In genomic region chr1:173865468-173866164, GRCh38 we compare ENCODE assay signal across 9 cellular contexts. TPM values are rescaled to one million over a fixed set of nuclear protein-coding genes. Genes with fewer than 3 reads are reported as not detected.
DNase-seq lines count a peak whose midpoint lies in the region; ATAC-seq, FAIRE-seq and TF ChIP-seq lines count a peak whose summit lies in the region.
"Had no signal": no experiment of that assay in that cellular context is flagged by ENCODE, and none has a peak within 500 bp of the region (broad histone marks: within the 10 kb centered on the region; RNA-seq: fewer than 3 reads in every experiment).

No MANE protein-coding gene starts in this region.

- H3K4me3 Mint-ChIP-seq in activated CD8-positive, alpha-beta T cell treated with anti-CD3 and anti-CD28 coated beads, Interleukin-2, amount 10 ng/mL, durations not matched to agents 7 days and 5 days = peak overlapping the region; percentile 89

- peaks cover 39% of the 10 kb centered on the region for H3K4me1 ChIP-seq in HepG2 (ENCODE audit: insufficient read depth, low read length)
- peaks cover 0 to 32% (median 12%) of the 10 kb centered on the region in 4 donors for H3K4me1 ChIP-seq in right lobe of liver
- H3K4me1 ChIP-seq in iPS-18a (ENCODE audit: control insufficient read depth, low read depth, low read length) = peaks cover 15% of the 10 kb centered on the region

- FAIRE-seq in HepG2 (lab: Jason Lieb, UNC) = no peak

- peak overlapping the region; percentile 94 for H3K27ac Mint-ChIP-seq in activated CD8-positive, alpha-beta T cell treated with anti-CD3 and anti-CD28 coated beads, Interleukin-2, amount 10 ng/mL, durations not matched to agents 7 days and 5 days

- H3K27me3 ChIP-seq in HepG2 (ENCODE audit: control insufficient read depth in 1 of 2, insufficient read depth in 2 of 2, low read length in 2 of 2) = no peaks in the 10 kb centered on the region; a peak in 1 of 5 replicates
- H3K27me3 ChIP-seq in right lobe of liver = no peaks in the 10 kb centered on the region
- H3K27me3 ChIP-seq in iPS-18a (ENCODE audit: control insufficient read depth, insufficient read depth, low read length) = no peaks in the 10 kb centered on the region
- H3K27me3 ChIP-seq: adrenal gland had no signal

- WGBS in HepG2 (ENCODE audit: low lambda C conversion rate) = 43% methylated on average over 4 of the region's 4 CpGs
- 41% methylated on average over 4 of the region's 4 CpGs for WGBS in right lobe of liver (ENCODE audit: insufficient coverage, low coverage, low lambda C conversion rate, missing lambda C conversion rate)

- TF ChIP-seq EP300 in HepG2 (IDR thresholded peaks at IDR 0.05; ENCODE audit: low read depth in 2 of 2, low read length in 2 of 2) (no peak), HepG2 (CRISPR knock-in tag; IDR thresholded peaks at IDR 0.05; ENCODE audit: borderline replicate concordance) (no peak)

- peaks cover 4 to 41% of the 10 kb centered on the region in 2 experiments for H3K36me3 ChIP-seq in HepG2 (replicated peaks in 1 of 2; ENCODE audit: control insufficient read depth in 1 of 2, insufficient read depth in 2 of 2, low read length in 2 of 2)
- H3K36me3 ChIP-seq in right lobe of liver = peaks cover 13 to 42% (median 24%) of the 10 kb centered on the region in 4 donors
- peaks cover 53% of the 10 kb centered on the region for H3K36me3 ChIP-seq in iPS-18a (ENCODE audit: control insufficient read depth, low read depth, low read length)

- H3K79me2 ChIP-seq in HepG2 (ENCODE audit: insufficient read depth, low read length) = peaks cover 28% of the 10 kb centered on the region

- no peak overlapping the region for H2AFZ ChIP-seq in HepG2 (ENCODE audit: low read length)

- H3K4me3 ChIP-seq in HepG2 (replicated peaks in 1 of 3; ENCODE audit: insufficient read depth in 1 of 3, low read depth in 2 of 3, low read length in 3 of 3) (peak overlapping the region; percentile 58 to 98 (median 85); a peak in 5 of 6 replicates), right lobe of liver (no peak overlapping the region), iPS-18a (ENCODE audit: low read length) (peak overlapping the region; percentile 100)

- no peaks in the 10 kb centered on the region for H3K9me3 Mint-ChIP-seq in activated CD8-positive, alpha-beta T cell treated with anti-CD3 and anti-CD28 coated beads, Interleukin-2, amount 10 ng/mL, durations not matched to agents 7 days and 5 days (ENCODE audit: insufficient read depth)

- intact Hi-C loops in HepG2 (cut with micrococcal nuclease; ENCODE audit: unreplicated experiment) = loop anchor here (5.0 kb wide), 1 partner anchor 62 kb away; no protein-coding TSS in a partner anchor
- intact Hi-C loops in right lobe of liver (cut with DNase I) = no loop called here

- TF ChIP-seq CTCF in HepG2 (CRISPR knock-in tag; IDR thresholded peaks at IDR 0.05) (no peak), right lobe of liver (IDR thresholded peaks at IDR 0.05) (no peak)

- POLR2A ChIA-PET in HepG2 (lab: Yijun Ruan, JAX) = interaction anchor here (0.7 to 1.6 kb wide), 3 partner anchors 9 to 389 kb away, joined by 3 to 5 read pairs (median 3); partner anchors contain the start of genes PRDX6 and SERPINC1
- POLR2A ChIA-PET in activated CD8-positive, alpha-beta T cell treated with anti-CD3 and anti-CD28 coated beads, Interleukin-2, amount 10 ng/mL, durations not matched to agents 7 days and 5 days (lab: Charles Lee) = interaction anchor here (0.7 to 4.6 kb wide), 3 partner anchors 9 to 41 kb away, joined by 3 to 36 read pairs (median 4); partner anchors contain the start of genes CENPL and DARS2

- peak overlapping the region; percentile 91 for H3K27ac ChIP-seq in HepG2 (ENCODE audit: extremely low read length, insufficient read depth, low read length)
- no peak overlapping the region for H3K27ac ChIP-seq in right lobe of liver
- peak overlapping the region; percentile 94 for H3K27ac ChIP-seq in iPS-18a (ENCODE audit: low read length)

- H3K4me1 Mint-ChIP-seq in activated CD8-positive, alpha-beta T cell treated with anti-CD3 and anti-CD28 coated beads, Interleukin-2, amount 10 ng/mL, durations not matched to agents 7 days and 5 days (ENCODE audit: low read depth) = peaks cover 59% of the 10 kb centered on the region

- BruUV-seq in HepG2 (replicated peaks; lab: Mats Ljungman, UMichigan) = no TSS peak

- DNase-seq in HepG2 (ENCODE audit: low spot score) (no peak), right lobe of liver (no peak), left lobe of liver (ENCODE audit: low spot score) (no peak), hypothalamus (lab: John Stamatoyannopoulos, UW) (no peak), SW 1271 (lab: John Stamatoyannopoulos, UW) (no peak), NCI-H2029 treated with DMSO at 0.1 percent for 48 hours (lab: John Stamatoyannopoulos, UW) (no peak)
- DNase-seq in activated CD8-positive, alpha-beta T cell treated with anti-CD3 and anti-CD28 coated beads, Interleukin-2, amount 10 ng/mL, durations not matched to agents 7 days and 5 days = no peak
- DNase-seq: adrenal gland had no signal

- in situ Hi-C loops in HepG2 (cut with HindIII; ENCODE audit: extremely low pct_ligation_motif_present, low pct_unique_long_range_greater_than_20kb) = loop anchor here (10.0 kb wide), 1 partner anchor 209 kb away; no protein-coding TSS in a partner anchor

- no peaks in the 10 kb centered on the region for H3K9me3 ChIP-seq in HepG2 (ENCODE audit: low read length)
- H3K9me3 ChIP-seq in right lobe of liver = no peaks in the 10 kb centered on the region
- H3K9me3 ChIP-seq in iPS-18a (ENCODE audit: control insufficient read depth, low read depth, low read length) = peaks cover 4% of the 10 kb centered on the region
- H3K9me3 ChIP-seq: adrenal gland had no signal

- TF ChIP-seq RAD21 in HepG2 (CRISPR knock-in tag; IDR thresholded peaks at IDR 0.05) = no peak

- no peaks in the 10 kb centered on the region for H3K27me3 Mint-ChIP-seq in activated CD8-positive, alpha-beta T cell treated with anti-CD3 and anti-CD28 coated beads, Interleukin-2, amount 10 ng/mL, durations not matched to agents 7 days and 5 days (ENCODE audit: low read depth)

- H3K4me2 ChIP-seq in HepG2 (ENCODE audit: low read depth, low read length) = peak overlapping the region; percentile 87

- CTCF ChIA-PET in HepG2 (lab: Yijun Ruan, JAX; ENCODE audit: low intra/inter-chr PET ratio, low total read pairs) = no interaction called here
- CTCF ChIA-PET in activated CD8-positive, alpha-beta T cell treated with anti-CD3 and anti-CD28 coated beads, Interleukin-2, amount 10 ng/mL, durations not matched to agents 7 days and 5 days (lab: Charles Lee) = interaction anchor here (0.8 to 1.6 kb wide), 3 partner anchors 8 to 436 kb away, joined by 3 to 6 read pairs (median 3); no protein-coding TSS in a partner anchor

- ATAC-seq in HepG2 = no peak
- ATAC-seq in right lobe of liver = no peak
- no peak for ATAC-seq in activated CD8-positive, alpha-beta T cell treated with anti-CD3 and anti-CD28 coated beads, Interleukin-2, amount 10 ng/mL, durations not matched to agents 7 days and 5 days
- no peak for ATAC-seq in left lobe of liver

- TF ChIP-seq POLR2A in HepG2 (IDR thresholded peaks at IDR 0.05; ENCODE audit: insufficient read depth in 1 of 2, low read depth in 2 of 2, low read length in 2 of 2) = peak; percentile 14 to 33; a peak in 2 of 4 replicates
- no peak for TF ChIP-seq POLR2A in right lobe of liver (IDR thresholded peaks at IDR 0.05)

- H3K36me3 Mint-ChIP-seq in activated CD8-positive, alpha-beta T cell treated with anti-CD3 and anti-CD28 coated beads, Interleukin-2, amount 10 ng/mL, durations not matched to agents 7 days and 5 days (ENCODE audit: low read depth) = peaks cover 65% of the 10 kb centered on the region

- peak overlapping the region; percentile 95 for H3K9ac ChIP-seq in HepG2 (ENCODE audit: insufficient read depth, low read depth, low read length)
- peak overlapping the region; percentile 99 for H3K9ac ChIP-seq in iPS-18a (ENCODE audit: low read length)

- H4K20me1 ChIP-seq in HepG2 (ENCODE audit: insufficient read depth, low read length) = peaks cover 38% of the 10 kb centered on the region

RNA-seq across cellular contexts. Expression of gene GAS5, which starts 2.2 kb away (rescaled TPM):
- 184 and 352 TPM in 2 replicates for total RNA-seq in HepG2 (2016; rRNA removed; fragmentation: Illumina TruSeq; extraction: Trizol)
- total RNA-seq in HepG2 (2016; cell fraction: cytosol; rRNA removed; fragmentation: Illumina TruSeq; extraction: Trizol; ENCODE audit: low read depth) = 468 and 530 TPM in 2 replicates
- total RNA-seq in HepG2 (2016; cell fraction: insoluble cytoplasmic fraction; rRNA removed; fragmentation: Illumina TruSeq; extraction: Trizol) = 176 and 342 TPM in 2 replicates
- total RNA-seq in HepG2 (2016; cell fraction: membrane; rRNA removed; fragmentation: Illumina TruSeq; extraction: Trizol) = 493 and 530 TPM in 2 replicates
- total RNA-seq in HepG2 (2016; cell fraction: nucleus; rRNA removed; fragmentation: Illumina TruSeq; extraction: Trizol) = 518 and 556 TPM in 2 replicates
- polyA plus RNA-seq in HepG2 (2011; rRNA removed) = 687 and 738 TPM in 2 replicates
- 564 and 847 TPM in 2 replicates for polyA plus RNA-seq in HepG2 (2011; cell fraction: cytosol; rRNA removed)
- polyA plus RNA-seq in HepG2 (2011; cell fraction: nucleus; rRNA removed) = 400 and 532 TPM in 2 replicates
- polyA plus RNA-seq in HepG2 (2012) = 512 and 724 TPM in 2 replicates
- polyA plus RNA-seq in HepG2 (2016; cell fraction: cytosol; fragmentation: Illumina TruSeq; extraction: Trizol; ENCODE audit: low read depth) = 421 and 462 TPM in 2 replicates
- 132 and 134 TPM in 2 replicates for polyA plus RNA-seq in HepG2 (2016; cell fraction: insoluble cytoplasmic fraction; fragmentation: Illumina TruSeq; extraction: Trizol; ENCODE audit: low read depth)
- polyA plus RNA-seq in HepG2 (2016; cell fraction: membrane; fragmentation: Illumina TruSeq; extraction: Trizol; ENCODE audit: low read depth) = 376 and 391 TPM in 2 replicates
- 612 and 634 TPM in 2 replicates for polyA plus RNA-seq in HepG2 (2016; cell fraction: nucleus; fragmentation: Illumina TruSeq; extraction: Trizol; ENCODE audit: insufficient read depth, low read depth)
- 146 and 679 TPM in 2 replicates for polyA minus RNA-seq in HepG2 (2011; rRNA and poly(A)+ RNA removed; ENCODE audit: low replicate concordance)
- polyA minus RNA-seq in HepG2 (2011; cell fraction: cytosol; rRNA and poly(A)+ RNA removed) = 112 and 117 TPM in 2 replicates
- 1,094 and 1,103 TPM in 2 replicates for polyA minus RNA-seq in HepG2 (2011; cell fraction: nucleus; rRNA and poly(A)+ RNA removed)
- 10 to 100 TPM; 37.4 to 85.2 (median 61.5) TPM for total RNA-seq in right lobe of liver
- 100 to 1,000 TPM; 356 to 367 TPM for total RNA-seq in activated CD8-positive, alpha-beta T cell treated with anti-CD3 and anti-CD28 coated beads, Interleukin-2, amount 10 ng/mL, durations not matched to agents 7 days and 5 days
- 52.0 TPM for total RNA-seq in left lobe of liver

RNA-seq across cellular contexts. Expression of gene ZBTB37, which starts 2.6 kb away (rescaled TPM):
- 7.7 and 10.7 TPM in 2 replicates for total RNA-seq in HepG2 (2016; rRNA removed; fragmentation: Illumina TruSeq; extraction: Trizol)
- 0.61 and 0.97 TPM in 2 replicates for total RNA-seq in HepG2 (2016; cell fraction: cytosol; rRNA removed; fragmentation: Illumina TruSeq; extraction: Trizol; ENCODE audit: low read depth)
- 7.5 and 9.9 TPM in 2 replicates for total RNA-seq in HepG2 (2016; cell fraction: insoluble cytoplasmic fraction; rRNA removed; fragmentation: Illumina TruSeq; extraction: Trizol)
- total RNA-seq in HepG2 (2016; cell fraction: membrane; rRNA removed; fragmentation: Illumina TruSeq; extraction: Trizol) = 3.4 and 3.6 TPM in 2 replicates
- 12.5 and 13.1 TPM in 2 replicates for total RNA-seq in HepG2 (2016; cell fraction: nucleus; rRNA removed; fragmentation: Illumina TruSeq; extraction: Trizol)
- polyA plus RNA-seq in HepG2 (2011; rRNA removed) = 1.9 and 2.6 TPM in 2 replicates
- polyA plus RNA-seq in HepG2 (2011; cell fraction: cytosol; rRNA removed) = 0.75 and 0.81 TPM in 2 replicates
- polyA plus RNA-seq in HepG2 (2011; cell fraction: nucleus; rRNA removed) = 3.3 and 4.0 TPM in 2 replicates
- polyA plus RNA-seq in HepG2 (2012) = 1.6 and 1.9 TPM in 2 replicates
- 0.12 and 0.14 TPM in 2 replicates for polyA plus RNA-seq in HepG2 (2016; cell fraction: cytosol; fragmentation: Illumina TruSeq; extraction: Trizol; ENCODE audit: low read depth)
- 1.4 and 1.9 TPM in 2 replicates for polyA plus RNA-seq in HepG2 (2016; cell fraction: insoluble cytoplasmic fraction; fragmentation: Illumina TruSeq; extraction: Trizol; ENCODE audit: low read depth)
- 0.26 and 0.34 TPM in 2 replicates for polyA plus RNA-seq in HepG2 (2016; cell fraction: membrane; fragmentation: Illumina TruSeq; extraction: Trizol; ENCODE audit: low read depth)
- 5.4 and 5.5 TPM in 2 replicates for polyA plus RNA-seq in HepG2 (2016; cell fraction: nucleus; fragmentation: Illumina TruSeq; extraction: Trizol; ENCODE audit: insufficient read depth, low read depth)
- 11.7 and 14.4 TPM in 2 replicates for polyA minus RNA-seq in HepG2 (2011; rRNA and poly(A)+ RNA removed; ENCODE audit: low replicate concordance)
- 4.0 and 4.2 TPM in 2 replicates for polyA minus RNA-seq in HepG2 (2011; cell fraction: cytosol; rRNA and poly(A)+ RNA removed)
- 20.0 and 21.6 TPM in 2 replicates for polyA minus RNA-seq in HepG2 (2011; cell fraction: nucleus; rRNA and poly(A)+ RNA removed)
- total RNA-seq in right lobe of liver = 1 to 10 TPM; 2.8 to 6.1 (median 4.7) TPM
- total RNA-seq in activated CD8-positive, alpha-beta T cell treated with anti-CD3 and anti-CD28 coated beads, Interleukin-2, amount 10 ng/mL, durations not matched to agents 7 days and 5 days = 10 to 100 TPM in 1 of 2 experiments, 1 to 10 TPM in 1; 9.2 to 11.2 TPM
- total RNA-seq in left lobe of liver = 4.7 TPM

RNA-seq across cellular contexts. Expression of gene CENPL, which starts 40.9 kb away (rescaled TPM):
- total RNA-seq in HepG2 (2016; rRNA removed; fragmentation: Illumina TruSeq; extraction: Trizol) (14.2 and 17.9 TPM in 2 replicates), right lobe of liver (1 to 10 TPM; 1.0 to 2.2 (median 1.6) TPM), left lobe of liver (1.1 TPM)
- 3.6 and 3.8 TPM in 2 replicates for total RNA-seq in HepG2 (2016; cell fraction: cytosol; rRNA removed; fragmentation: Illumina TruSeq; extraction: Trizol; ENCODE audit: low read depth)
- 16.3 and 18.9 TPM in 2 replicates for total RNA-seq in HepG2 (2016; cell fraction: insoluble cytoplasmic fraction; rRNA removed; fragmentation: Illumina TruSeq; extraction: Trizol)
- total RNA-seq in HepG2 (2016; cell fraction: membrane; rRNA removed; fragmentation: Illumina TruSeq; extraction: Trizol) = 10.5 and 11.6 TPM in 2 replicates
- total RNA-seq in HepG2 (2016; cell fraction: nucleus; rRNA removed; fragmentation: Illumina TruSeq; extraction: Trizol) = 10.3 and 16.2 TPM in 2 replicates
- 2.4 and 4.4 TPM in 2 replicates for polyA plus RNA-seq in HepG2 (2011; rRNA removed)
- 1.9 and 2.1 TPM in 2 replicates for polyA plus RNA-seq in HepG2 (2011; cell fraction: cytosol; rRNA removed)
- 1.3 and 1.7 TPM in 2 replicates for polyA plus RNA-seq in HepG2 (2011; cell fraction: nucleus; rRNA removed)
- polyA plus RNA-seq in HepG2 (2012) = 2.7 and 3.3 TPM in 2 replicates
- polyA plus RNA-seq in HepG2 (2016; cell fraction: cytosol; fragmentation: Illumina TruSeq; extraction: Trizol; ENCODE audit: low read depth) = 1.3 and 1.6 TPM in 2 replicates
- polyA plus RNA-seq in HepG2 (2016; cell fraction: insoluble cytoplasmic fraction; fragmentation: Illumina TruSeq; extraction: Trizol; ENCODE audit: low read depth) = 10.4 and 11.4 TPM in 2 replicates
- polyA plus RNA-seq in HepG2 (2016; cell fraction: membrane; fragmentation: Illumina TruSeq; extraction: Trizol; ENCODE audit: low read depth) = 4.1 and 4.4 TPM in 2 replicates
- 9.8 and 11.4 TPM in 2 replicates for polyA plus RNA-seq in HepG2 (2016; cell fraction: nucleus; fragmentation: Illumina TruSeq; extraction: Trizol; ENCODE audit: insufficient read depth, low read depth)
- polyA minus RNA-seq in HepG2 (2011; rRNA and poly(A)+ RNA removed; ENCODE audit: low replicate concordance) = 8.2 and 23.6 TPM in 2 replicates
- 6.1 and 6.2 TPM in 2 replicates for polyA minus RNA-seq in HepG2 (2011; cell fraction: cytosol; rRNA and poly(A)+ RNA removed)
- 10.8 and 17.0 TPM in 2 replicates for polyA minus RNA-seq in HepG2 (2011; cell fraction: nucleus; rRNA and poly(A)+ RNA removed)
- total RNA-seq in activated CD8-positive, alpha-beta T cell treated with anti-CD3 and anti-CD28 coated beads, Interleukin-2, amount 10 ng/mL, durations not matched to agents 7 days and 5 days = 10 to 100 TPM; 35.5 to 39.2 TPM

RNA-seq across cellular contexts. Expression of gene DARS2, which starts 41.1 kb away (rescaled TPM):
- total RNA-seq in HepG2 (2016; rRNA removed; fragmentation: Illumina TruSeq; extraction: Trizol) = 27.7 and 45.4 TPM in 2 replicates
- total RNA-seq in HepG2 (2016; cell fraction: cytosol; rRNA removed; fragmentation: Illumina TruSeq; extraction: Trizol; ENCODE audit: low read depth) = 4.1 and 4.2 TPM in 2 replicates
- 28.4 and 45.5 TPM in 2 replicates for total RNA-seq in HepG2 (2016; cell fraction: insoluble cytoplasmic fraction; rRNA removed; fragmentation: Illumina TruSeq; extraction: Trizol)
- 7.9 and 9.7 TPM in 2 replicates for total RNA-seq in HepG2 (2016; cell fraction: membrane; rRNA removed; fragmentation: Illumina TruSeq; extraction: Trizol)
- total RNA-seq in HepG2 (2016; cell fraction: nucleus; rRNA removed; fragmentation: Illumina TruSeq; extraction: Trizol) = 21.0 and 21.8 TPM in 2 replicates
- 14.3 and 17.6 TPM in 2 replicates for polyA plus RNA-seq in HepG2 (2011; rRNA removed)
- polyA plus RNA-seq in HepG2 (2011; cell fraction: cytosol; rRNA removed) = 10.0 and 12.6 TPM in 2 replicates
- 11.5 and 12.4 TPM in 2 replicates for polyA plus RNA-seq in HepG2 (2011; cell fraction: nucleus; rRNA removed)
- 8.7 and 15.5 TPM in 2 replicates for polyA plus RNA-seq in HepG2 (2012)
- polyA plus RNA-seq in HepG2 (2016; cell fraction: cytosol; fragmentation: Illumina TruSeq; extraction: Trizol; ENCODE audit: low read depth) = 1.4 TPM in 2 replicates
- polyA plus RNA-seq in HepG2 (2016; cell fraction: insoluble cytoplasmic fraction; fragmentation: Illumina TruSeq; extraction: Trizol; ENCODE audit: low read depth) = 43.8 and 44.7 TPM in 2 replicates
- polyA plus RNA-seq in HepG2 (2016; cell fraction: membrane; fragmentation: Illumina TruSeq; extraction: Trizol; ENCODE audit: low read depth) = 3.6 and 4.6 TPM in 2 replicates
- 20.8 and 21.4 TPM in 2 replicates for polyA plus RNA-seq in HepG2 (2016; cell fraction: nucleus; fragmentation: Illumina TruSeq; extraction: Trizol; ENCODE audit: insufficient read depth, low read depth)
- 23.7 and 62.2 TPM in 2 replicates for polyA minus RNA-seq in HepG2 (2011; rRNA and poly(A)+ RNA removed; ENCODE audit: low replicate concordance)
- 16.4 and 18.7 TPM in 2 replicates for polyA minus RNA-seq in HepG2 (2011; cell fraction: cytosol; rRNA and poly(A)+ RNA removed)
- polyA minus RNA-seq in HepG2 (2011; cell fraction: nucleus; rRNA and poly(A)+ RNA removed) = 25.4 and 29.5 TPM in 2 replicates
- total RNA-seq in right lobe of liver = 10 to 100 TPM in 5 of 6 experiments, 1 to 10 TPM in 1; 10.0 to 14.6 (median 13.4) TPM
- total RNA-seq in activated CD8-positive, alpha-beta T cell treated with anti-CD3 and anti-CD28 coated beads, Interleukin-2, amount 10 ng/mL, durations not matched to agents 7 days and 5 days = 10 to 100 TPM; 32.7 to 35.7 TPM
- total RNA-seq in left lobe of liver = 11.1 TPM

RNA-seq across cellular contexts. Expression of gene SERPINC1, which starts 51.5 kb away (rescaled TPM):
- 107 and 205 TPM in 2 replicates for total RNA-seq in HepG2 (2016; rRNA removed; fragmentation: Illumina TruSeq; extraction: Trizol)
- total RNA-seq in HepG2 (2016; cell fraction: cytosol; rRNA removed; fragmentation: Illumina TruSeq; extraction: Trizol; ENCODE audit: low read depth) = 28.3 and 30.3 TPM in 2 replicates
- total RNA-seq in HepG2 (2016; cell fraction: insoluble cytoplasmic fraction; rRNA removed; fragmentation: Illumina TruSeq; extraction: Trizol) = 108 and 201 TPM in 2 replicates
- total RNA-seq in HepG2 (2016; cell fraction: membrane; rRNA removed; fragmentation: Illumina TruSeq; extraction: Trizol) = 48.9 and 54.3 TPM in 2 replicates
- 132 and 161 TPM in 2 replicates for total RNA-seq in HepG2 (2016; cell fraction: nucleus; rRNA removed; fragmentation: Illumina TruSeq; extraction: Trizol)
- polyA plus RNA-seq in HepG2 (2011; rRNA removed) = 142 and 156 TPM in 2 replicates
- 97.8 and 129 TPM in 2 replicates for polyA plus RNA-seq in HepG2 (2011; cell fraction: cytosol; rRNA removed)
- polyA plus RNA-seq in HepG2 (2011; cell fraction: nucleus; rRNA removed) = 61.6 and 79.0 TPM in 2 replicates
- 101 and 161 TPM in 2 replicates for polyA plus RNA-seq in HepG2 (2012)
- polyA plus RNA-seq in HepG2 (2016; cell fraction: cytosol; fragmentation: Illumina TruSeq; extraction: Trizol; ENCODE audit: low read depth) = 35.4 and 37.9 TPM in 2 replicates
- polyA plus RNA-seq in HepG2 (2016; cell fraction: insoluble cytoplasmic fraction; fragmentation: Illumina TruSeq; extraction: Trizol; ENCODE audit: low read depth) = 101 and 108 TPM in 2 replicates
- 43.2 and 51.7 TPM in 2 replicates for polyA plus RNA-seq in HepG2 (2016; cell fraction: membrane; fragmentation: Illumina TruSeq; extraction: Trizol; ENCODE audit: low read depth)
- 186 and 191 TPM in 2 replicates for polyA plus RNA-seq in HepG2 (2016; cell fraction: nucleus; fragmentation: Illumina TruSeq; extraction: Trizol; ENCODE audit: insufficient read depth, low read depth)
- polyA minus RNA-seq in HepG2 (2011; rRNA and poly(A)+ RNA removed; ENCODE audit: low replicate concordance) = 66.3 TPM in 1 of 2 replicates, not detected in the other
- 34.2 and 44.7 TPM in 2 replicates for polyA minus RNA-seq in HepG2 (2011; cell fraction: cytosol; rRNA and poly(A)+ RNA removed)
- polyA minus RNA-seq in HepG2 (2011; cell fraction: nucleus; rRNA and poly(A)+ RNA removed) = 32.8 and 42.0 TPM in 2 replicates
- 1,000 to 10,000 TPM; 1,325 to 2,875 (median 2,199) TPM for total RNA-seq in right lobe of liver
- total RNA-seq in activated CD8-positive, alpha-beta T cell treated with anti-CD3 and anti-CD28 coated beads, Interleukin-2, amount 10 ng/mL, durations not matched to agents 7 days and 5 days = not detected
- 2,515 TPM for total RNA-seq in left lobe of liver

Comparison
In these comparisons a context has a peak if more than half of its experiments do, and no peak if none do; other contexts are left out.
1. H3K27ac ChIP-seq: peak in HepG2 (single experiment) and iPS-18a (single experiment); none in right lobe of liver (0 of 3).
2. H3K4me3 ChIP-seq: peak in HepG2 (3 of 3) and iPS-18a (single experiment); none in right lobe of liver (0 of 3).